ENCODE assay signal across 1 cellular context in the genomic region with DNA sequence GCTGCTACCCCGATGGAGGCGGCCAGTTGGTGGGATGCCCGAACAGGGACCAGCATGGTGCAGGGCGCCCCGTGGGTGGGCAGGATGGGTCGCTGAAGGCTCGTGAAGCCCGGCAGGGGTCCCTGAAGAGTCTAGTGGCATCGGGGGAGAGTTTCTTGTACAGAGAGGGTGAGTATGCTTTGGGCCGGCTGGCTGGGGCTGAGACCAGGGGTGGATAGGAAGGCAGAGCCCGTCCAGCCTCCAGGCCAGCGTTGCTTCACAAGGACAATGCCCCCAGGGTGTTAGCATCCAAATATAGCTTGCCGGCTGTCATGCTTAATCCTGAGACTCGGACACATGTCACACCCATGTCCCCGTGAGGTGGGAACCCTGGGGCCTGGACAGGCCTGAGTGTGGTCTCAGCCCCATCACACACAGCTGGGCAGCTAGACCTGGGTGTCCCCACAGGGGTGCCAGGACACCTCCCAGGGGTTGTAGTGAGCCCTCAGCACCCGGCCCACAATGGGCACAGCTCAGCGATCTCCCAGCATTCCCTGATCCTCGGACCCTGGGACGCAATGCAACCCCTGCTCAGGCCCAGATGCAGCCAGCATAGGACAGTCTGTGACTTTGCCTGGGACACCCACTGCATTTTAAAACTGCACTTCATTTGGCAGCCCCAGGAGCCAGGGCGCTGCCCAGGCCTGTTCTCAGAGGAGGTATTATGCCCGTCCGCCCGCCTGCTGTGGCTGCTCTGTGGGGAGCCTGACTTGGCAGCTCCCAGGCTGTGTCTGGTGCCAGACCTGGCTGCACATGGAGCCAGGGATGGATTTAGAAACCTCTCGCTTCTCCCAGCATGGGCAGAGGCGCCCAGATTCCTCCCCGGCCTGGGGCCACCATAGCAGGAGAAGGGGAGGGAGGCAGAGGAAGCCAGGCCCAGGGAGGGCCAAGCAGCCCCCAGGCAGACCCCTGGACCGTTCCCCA.
TF ChIP-seq lines count a peak whose summit lies in the region.

No MANE protein-coding gene starts in this region.

TF ChIP-seq in GM23338, 12 proteins besides CTCF, POLR2A, EP300 and RAD21 (continued from another document):
- TF ChIP-seq, protein P1, sequence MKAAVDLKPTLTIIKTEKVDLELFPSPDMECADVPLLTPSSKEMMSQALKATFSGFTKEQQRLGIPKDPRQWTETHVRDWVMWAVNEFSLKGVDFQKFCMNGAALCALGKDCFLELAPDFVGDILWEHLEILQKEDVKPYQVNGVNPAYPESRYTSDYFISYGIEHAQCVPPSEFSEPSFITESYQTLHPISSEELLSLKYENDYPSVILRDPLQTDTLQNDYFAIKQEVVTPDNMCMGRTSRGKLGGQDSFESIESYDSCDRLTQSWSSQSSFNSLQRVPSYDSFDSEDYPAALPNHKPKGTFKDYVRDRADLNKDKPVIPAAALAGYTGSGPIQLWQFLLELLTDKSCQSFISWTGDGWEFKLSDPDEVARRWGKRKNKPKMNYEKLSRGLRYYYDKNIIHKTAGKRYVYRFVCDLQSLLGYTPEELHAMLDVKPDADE (IDR thresholded peaks at IDR 0.05) = no peak
- TF ChIP-seq NANOG (IDR thresholded peaks at IDR 0.05; ENCODE audit: borderline replicate concordance) = no peak
- TF ChIP-seq CREB1 (CRISPR knock-in tag; IDR thresholded peaks at IDR 0.05; ENCODE audit: low read depth) = no peak
- TF ChIP-seq, protein P2, sequence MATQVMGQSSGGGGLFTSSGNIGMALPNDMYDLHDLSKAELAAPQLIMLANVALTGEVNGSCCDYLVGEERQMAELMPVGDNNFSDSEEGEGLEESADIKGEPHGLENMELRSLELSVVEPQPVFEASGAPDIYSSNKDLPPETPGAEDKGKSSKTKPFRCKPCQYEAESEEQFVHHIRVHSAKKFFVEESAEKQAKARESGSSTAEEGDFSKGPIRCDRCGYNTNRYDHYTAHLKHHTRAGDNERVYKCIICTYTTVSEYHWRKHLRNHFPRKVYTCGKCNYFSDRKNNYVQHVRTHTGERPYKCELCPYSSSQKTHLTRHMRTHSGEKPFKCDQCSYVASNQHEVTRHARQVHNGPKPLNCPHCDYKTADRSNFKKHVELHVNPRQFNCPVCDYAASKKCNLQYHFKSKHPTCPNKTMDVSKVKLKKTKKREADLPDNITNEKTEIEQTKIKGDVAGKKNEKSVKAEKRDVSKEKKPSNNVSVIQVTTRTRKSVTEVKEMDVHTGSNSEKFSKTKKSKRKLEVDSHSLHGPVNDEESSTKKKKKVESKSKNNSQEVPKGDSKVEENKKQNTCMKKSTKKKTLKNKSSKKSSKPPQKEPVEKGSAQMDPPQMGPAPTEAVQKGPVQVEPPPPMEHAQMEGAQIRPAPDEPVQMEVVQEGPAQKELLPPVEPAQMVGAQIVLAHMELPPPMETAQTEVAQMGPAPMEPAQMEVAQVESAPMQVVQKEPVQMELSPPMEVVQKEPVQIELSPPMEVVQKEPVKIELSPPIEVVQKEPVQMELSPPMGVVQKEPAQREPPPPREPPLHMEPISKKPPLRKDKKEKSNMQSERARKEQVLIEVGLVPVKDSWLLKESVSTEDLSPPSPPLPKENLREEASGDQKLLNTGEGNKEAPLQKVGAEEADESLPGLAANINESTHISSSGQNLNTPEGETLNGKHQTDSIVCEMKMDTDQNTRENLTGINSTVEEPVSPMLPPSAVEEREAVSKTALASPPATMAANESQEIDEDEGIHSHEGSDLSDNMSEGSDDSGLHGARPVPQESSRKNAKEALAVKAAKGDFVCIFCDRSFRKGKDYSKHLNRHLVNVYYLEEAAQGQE (IDR thresholded peaks at IDR 0.05; ENCODE audit: unreplicated experiment) = no peak
- TF ChIP-seq ZNF114 (CRISPR knock-in tag; IDR thresholded peaks at IDR 0.05) = no peak
- TF ChIP-seq STAT1 (IDR thresholded peaks at IDR 0.05; ENCODE audit: unreplicated experiment) = no peak
